ENCODE assay signal across 40 cellular contexts in genomic region chr1:90763506-90763905, GRCh38. TPM values are rescaled to one million over a fixed set of nuclear protein-coding genes. Genes with fewer than 3 reads are reported as not detected.
"Had no signal": no experiment of that assay in that cellular context is flagged by ENCODE, and none has a peak within 500 bp of the region (broad histone marks: within the 10 kb centered on the region; RNA-seq: fewer than 3 reads in every experiment).

No MANE protein-coding gene starts in this region.

- FAIRE-seq: bronchial epithelial cell had no signal

- H3K27me3 ChIP-seq: ascending aorta, cardiac muscle cell had no signal

- H3K9me3 Mint-ChIP-seq: activated CD4-positive, alpha-beta memory T cell treated with anti-CD3 and anti-CD28 coated beads, Interleukin-2, amount 10 ng/mL, durations not matched to agents 7 days and 5 days; activated CD4-positive, alpha-beta T cell treated with anti-CD3 and anti-CD28 coated beads, Interleukin-2, amount 10 ng/mL, durations not matched to agents 7 days and 5 days; activated naive CD4-positive, alpha-beta T cell treated with anti-CD3 and anti-CD28 coated beads, Interleukin-2, amount 10 ng/mL, durations not matched to agents 7 days and 5 days; activated naive CD4-positive, alpha-beta T cell treated with anti-CD3 and anti-CD28 coated beads, Interleukin-2, amount 50 U/mL, for 24 hours; activated naive CD8-positive, alpha-beta T cell treated with anti-CD3 and anti-CD28 coated beads, Interleukin-2, amount 10 ng/mL, durations not matched to agents 7 days and 5 days; activated T-cell treated with anti-CD3 and anti-CD28 coated beads, Interleukin-2, amount 50 U/mL, for 24 hours; activated T-helper 2 cell treated with anti-CD3 and anti-CD28 coated beads, Interferon-gamma antibody, Interleukin-2, Interleukin-4, amounts not matched to agents 10 μg/mL and 5 μg/mL and 100 μg/mL, durations not matched to agents 14 hours and 24 hours and 36 hours; central memory CD8-positive, alpha-beta T cell; T-helper 1 cell treated with Interleukin-12 subunit alpha and Interleukin-12 subunit beta and Interleukin-4 antibody, amounts not matched to agents 30 μg/mL and 1 μg/mL, for 36 hours; T-helper 2 cell treated with Interferon-gamma antibody and Interleukin-4, amounts not matched to agents 5 μg/mL and 100 μg/mL, for 36 hours had no signal

- H3K27ac Mint-ChIP-seq: activated CD4-positive, alpha-beta memory T cell treated with anti-CD3 and anti-CD28 coated beads, Interleukin-2, amount 10 ng/mL, durations not matched to agents 7 days and 5 days; activated CD4-positive, alpha-beta T cell treated with anti-CD3 and anti-CD28 coated beads for 36 hours; activated CD4-positive, alpha-beta T cell treated with anti-CD3 and anti-CD28 coated beads, Interleukin-2, amount 10 ng/mL, durations not matched to agents 7 days and 5 days; activated CD8-positive, alpha-beta memory T cell treated with anti-CD3 and anti-CD28 coated beads, Interleukin-2, amount 10 ng/mL, durations not matched to agents 7 days and 5 days; activated naive CD4-positive, alpha-beta T cell treated with anti-CD3 and anti-CD28 coated beads, Interleukin-2, amount 10 ng/mL, durations not matched to agents 7 days and 5 days; activated naive CD8-positive, alpha-beta T cell; activated naive CD8-positive, alpha-beta T cell treated with anti-CD3 and anti-CD28 coated beads, Interleukin-2, amount 10 ng/mL, durations not matched to agents 7 days and 5 days; activated T-cell treated with anti-CD3 and anti-CD28 coated beads, Interleukin-2, amount 50 U/mL, for 24 hours; activated T-helper 2 cell treated with anti-CD3 and anti-CD28 coated beads, Interferon-gamma antibody, Interleukin-2, Interleukin-4, amounts not matched to agents 10 μg/mL and 5 μg/mL and 100 μg/mL, durations not matched to agents 14 hours and 24 hours and 36 hours; brain; T-helper 1 cell treated with Interleukin-12 subunit alpha and Interleukin-12 subunit beta and Interleukin-4 antibody, amounts not matched to agents 30 μg/mL and 1 μg/mL, for 36 hours; T-helper 2 cell treated with Interferon-gamma antibody and Interleukin-4, amounts not matched to agents 5 μg/mL and 100 μg/mL, for 36 hours; WTC11 had no signal

- H3K4me3 ChIP-seq: ascending aorta, cardiac muscle cell had no signal

- H3K27ac ChIP-seq: ascending aorta, cardiac muscle cell, WERI-Rb-1 had no signal

- H3K4me1 ChIP-seq: ascending aorta had no signal

- H3K4me1 Mint-ChIP-seq: activated CD8-positive, alpha-beta memory T cell treated with anti-CD3 and anti-CD28 coated beads, Interleukin-2, amount 10 ng/mL, durations not matched to agents 7 days and 5 days; activated naive CD4-positive, alpha-beta T cell treated with anti-CD3 and anti-CD28 coated beads, Interleukin-2, amount 10 ng/mL, durations not matched to agents 7 days and 5 days; activated naive CD4-positive, alpha-beta T cell treated with anti-CD3 and anti-CD28 coated beads, Interleukin-2, amount 50 U/mL, for 24 hours had no signal

- H3K4me3 Mint-ChIP-seq: activated CD4-positive, alpha-beta memory T cell treated with anti-CD3 and anti-CD28 coated beads, Interleukin-2, amount 10 ng/mL, durations not matched to agents 7 days and 5 days; activated CD4-positive, alpha-beta T cell treated with anti-CD3 and anti-CD28 coated beads for 36 hours; activated CD4-positive, alpha-beta T cell treated with anti-CD3 and anti-CD28 coated beads, Interleukin-2, amount 10 ng/mL, durations not matched to agents 7 days and 5 days; activated CD8-positive, alpha-beta memory T cell treated with anti-CD3 and anti-CD28 coated beads, Interleukin-2, amount 10 ng/mL, durations not matched to agents 7 days and 5 days; activated naive CD4-positive, alpha-beta T cell treated with anti-CD3 and anti-CD28 coated beads, Interleukin-2, amount 10 ng/mL, durations not matched to agents 7 days and 5 days; activated naive CD4-positive, alpha-beta T cell treated with anti-CD3 and anti-CD28 coated beads, Interleukin-2, amount 50 U/mL, for 24 hours; activated naive CD8-positive, alpha-beta T cell; activated naive CD8-positive, alpha-beta T cell treated with anti-CD3 and anti-CD28 coated beads, Interleukin-2, amount 10 ng/mL, durations not matched to agents 7 days and 5 days; activated naive CD8-positive, alpha-beta T cell treated with anti-CD3 and anti-CD28 coated beads, Interleukin-2, amount 50 U/mL, for 24 hours; activated T-cell treated with anti-CD3 and anti-CD28 coated beads, Interleukin-2, amount 50 U/mL, for 24 hours; brain; central memory CD8-positive, alpha-beta T cell; T-helper 1 cell treated with Interleukin-12 subunit alpha and Interleukin-12 subunit beta and Interleukin-4 antibody, amounts not matched to agents 30 μg/mL and 1 μg/mL, for 36 hours; T-helper 2 cell treated with Interferon-gamma antibody and Interleukin-4, amounts not matched to agents 5 μg/mL and 100 μg/mL, for 36 hours; WTC11 had no signal

- H3K36me3 ChIP-seq: ascending aorta, cardiac muscle cell, WERI-Rb-1 had no signal

- ATAC-seq: activated CD4-positive, alpha-beta T cell treated with anti-CD3 and anti-CD28 coated beads for 36 hours; activated CD4-positive, CD25-positive, alpha-beta regulatory T cell treated with anti-CD3 and anti-CD28 coated beads, Interleukin-2, amount 50 U/mL, for 24 hours; activated CD8-positive, alpha-beta memory T cell treated with anti-CD3 and anti-CD28 coated beads, Interleukin-2, amount 10 ng/mL, durations not matched to agents 7 days and 5 days; WTC11 had no signal

- H3K36me3 Mint-ChIP-seq: activated CD8-positive, alpha-beta memory T cell treated with anti-CD3 and anti-CD28 coated beads, Interleukin-2, amount 10 ng/mL, durations not matched to agents 7 days and 5 days; activated naive CD4-positive, alpha-beta T cell treated with anti-CD3 and anti-CD28 coated beads, Interleukin-2, amount 10 ng/mL, durations not matched to agents 7 days and 5 days; activated naive CD4-positive, alpha-beta T cell treated with anti-CD3 and anti-CD28 coated beads, Interleukin-2, amount 50 U/mL, for 24 hours; activated naive CD8-positive, alpha-beta T cell; activated naive CD8-positive, alpha-beta T cell treated with anti-CD3 and anti-CD28 coated beads, Interleukin-2, amount 10 ng/mL, durations not matched to agents 7 days and 5 days; brain; WTC11 had no signal

- H3K9me3 ChIP-seq: ascending aorta had no signal

- DNase-seq: activated CD4-positive, alpha-beta memory T cell treated with anti-CD3 and anti-CD28 coated beads, Interleukin-2, amount 10 ng/mL, durations not matched to agents 7 days and 5 days; activated CD4-positive, alpha-beta T cell treated with anti-CD3 and anti-CD28 coated beads for 1 hour; activated CD4-positive, alpha-beta T cell treated with anti-CD3 and anti-CD28 coated beads for 36 hours; activated CD4-positive, alpha-beta T cell treated with anti-CD3 and anti-CD28 coated beads for 48 hours; activated CD4-positive, alpha-beta T cell treated with anti-CD3 and anti-CD28 coated beads, Interleukin-2, amount 10 ng/mL, durations not matched to agents 7 days and 5 days; activated CD4-positive, alpha-beta T cell treated with anti-CD3 and anti-CD28 coated beads, Interleukin-2, amount 50 U/mL, for 48 hours; activated CD4-positive, CD25-positive, alpha-beta regulatory T cell; activated CD8-positive, alpha-beta memory T cell treated with anti-CD3 and anti-CD28 coated beads for 24 hours; activated CD8-positive, alpha-beta memory T cell treated with anti-CD3 and anti-CD28 coated beads, Interleukin-2, amount 10 ng/mL, durations not matched to agents 7 days and 5 days; activated CD8-positive, alpha-beta memory T cell treated with anti-CD3 and anti-CD28 coated beads, Interleukin-2, amount 50 U/mL, for 48 hours; activated effector memory CD4-positive, alpha-beta T cell treated with Interleukin-2 at 50 U/mL for 16 hours; activated gamma-delta T cell; activated naive CD4-positive, alpha-beta T cell treated with anti-CD3 and anti-CD28 coated beads, Interleukin-2, amount 10 ng/mL, durations not matched to agents 7 days and 5 days; activated naive CD4-positive, alpha-beta T cell treated with Interleukin-2 at 50 U/mL for 16 hours; activated naive CD8-positive, alpha-beta T cell treated with anti-CD3 and anti-CD28 coated beads, Interleukin-2, amount 10 ng/mL, durations not matched to agents 7 days and 5 days; activated naive CD8-positive, alpha-beta T cell treated with anti-CD3 and anti-CD28 coated beads, Interleukin-2, amount 50 U/mL, for 24 hours; activated T-cell treated with anti-CD3 and anti-CD28 coated beads, Interleukin-2, amount 50 U/mL, for 24 hours; activated T-cell treated with anti-CD3 and anti-CD28 coated beads, Interleukin-2, amount 50 U/mL, for 48 hours; amygdala; anterior cingulate cortex; caudate nucleus; cerebellar nuclear complex; T-helper 1 cell; T-helper 2 cell; T-helper 9 cell; WERI-Rb-1 had no signal

RNA-seq across cellular contexts. Expression of gene BARHL2, which starts 46.4 kb away (rescaled TPM):
- total RNA-seq: activated CD4-positive, alpha-beta memory T cell treated with anti-CD3 and anti-CD28 coated beads, Interleukin-2, amount 10 ng/mL, durations not matched to agents 7 days and 5 days; activated CD4-positive, alpha-beta T cell treated with anti-CD3 and anti-CD28 coated beads for 36 hours; activated CD4-positive, alpha-beta T cell treated with anti-CD3 and anti-CD28 coated beads, Interleukin-2, amount 10 ng/mL, durations not matched to agents 7 days and 5 days; activated CD8-positive, alpha-beta memory T cell treated with anti-CD3 and anti-CD28 coated beads, Interleukin-2, amount 10 ng/mL, durations not matched to agents 7 days and 5 days; activated naive CD8-positive, alpha-beta T cell treated with anti-CD3 and anti-CD28 coated beads, Interleukin-2, amount 10 ng/mL, durations not matched to agents 7 days and 5 days; activated T-helper 2 cell treated with anti-CD3 and anti-CD28 coated beads, Interferon-gamma antibody, Interleukin-2, Interleukin-4, amounts not matched to agents 10 μg/mL and 5 μg/mL and 100 μg/mL, durations not matched to agents 14 hours and 24 hours and 36 hours; ascending aorta; bronchial epithelial cell; cardiac muscle cell; chondrocyte; WTC11 had no signal
- polyA plus RNA-seq: adipose tissue, cardiac muscle cell had no signal
